1 cellular context compared by ENCODE assay signal in the genomic region with DNA sequence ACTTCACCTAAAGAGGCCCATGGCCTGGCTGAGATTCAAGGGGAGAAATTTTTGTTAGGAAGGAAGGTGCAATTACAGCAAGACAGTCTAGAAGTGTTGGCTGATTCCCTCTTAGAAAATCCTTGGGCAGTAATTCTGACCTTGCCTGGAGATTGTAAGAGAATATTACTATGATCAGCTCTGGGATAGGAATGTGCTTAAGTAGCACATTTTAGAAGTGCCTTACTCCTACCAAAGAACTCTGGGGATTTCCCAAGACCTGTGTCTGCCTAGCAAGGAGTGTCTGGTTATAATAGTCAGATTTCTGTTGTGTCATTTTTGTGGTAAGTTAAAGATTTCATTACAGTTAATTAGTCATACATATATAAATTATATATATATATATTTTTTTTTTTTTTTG.
TF ChIP-seq lines count a peak whose summit lies in the region.

No MANE protein-coding gene starts in this region.

TF ChIP-seq in GM12878, 131 proteins besides CTCF, POLR2A, EP300 and RAD21:
- TF ChIP-seq, protein P1, sequence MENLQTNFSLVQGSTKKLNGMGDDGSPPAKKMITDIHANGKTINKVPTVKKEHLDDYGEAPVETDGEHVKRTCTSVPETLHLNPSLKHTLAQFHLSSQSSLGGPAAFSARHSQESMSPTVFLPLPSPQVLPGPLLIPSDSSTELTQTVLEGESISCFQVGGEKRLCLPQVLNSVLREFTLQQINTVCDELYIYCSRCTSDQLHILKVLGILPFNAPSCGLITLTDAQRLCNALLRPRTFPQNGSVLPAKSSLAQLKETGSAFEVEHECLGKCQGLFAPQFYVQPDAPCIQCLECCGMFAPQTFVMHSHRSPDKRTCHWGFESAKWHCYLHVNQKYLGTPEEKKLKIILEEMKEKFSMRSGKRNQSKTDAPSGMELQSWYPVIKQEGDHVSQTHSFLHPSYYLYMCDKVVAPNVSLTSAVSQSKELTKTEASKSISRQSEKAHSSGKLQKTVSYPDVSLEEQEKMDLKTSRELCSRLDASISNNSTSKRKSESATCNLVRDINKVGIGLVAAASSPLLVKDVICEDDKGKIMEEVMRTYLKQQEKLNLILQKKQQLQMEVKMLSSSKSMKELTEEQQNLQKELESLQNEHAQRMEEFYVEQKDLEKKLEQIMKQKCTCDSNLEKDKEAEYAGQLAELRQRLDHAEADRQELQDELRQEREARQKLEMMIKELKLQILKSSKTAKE (IDR thresholded peaks at IDR 0.05; ENCODE audit: low read depth, poor library complexity, severe bottlenecking) = no peak
- TF ChIP-seq, protein P2, sequence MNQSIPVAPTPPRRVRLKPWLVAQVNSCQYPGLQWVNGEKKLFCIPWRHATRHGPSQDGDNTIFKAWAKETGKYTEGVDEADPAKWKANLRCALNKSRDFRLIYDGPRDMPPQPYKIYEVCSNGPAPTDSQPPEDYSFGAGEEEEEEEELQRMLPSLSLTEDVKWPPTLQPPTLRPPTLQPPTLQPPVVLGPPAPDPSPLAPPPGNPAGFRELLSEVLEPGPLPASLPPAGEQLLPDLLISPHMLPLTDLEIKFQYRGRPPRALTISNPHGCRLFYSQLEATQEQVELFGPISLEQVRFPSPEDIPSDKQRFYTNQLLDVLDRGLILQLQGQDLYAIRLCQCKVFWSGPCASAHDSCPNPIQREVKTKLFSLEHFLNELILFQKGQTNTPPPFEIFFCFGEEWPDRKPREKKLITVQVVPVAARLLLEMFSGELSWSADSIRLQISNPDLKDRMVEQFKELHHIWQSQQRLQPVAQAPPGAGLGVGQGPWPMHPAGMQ (IDR thresholded peaks at IDR 0.05; ENCODE audit: borderline replicate concordance) = no peak
- TF ChIP-seq LARP7 (IDR thresholded peaks at IDR 0.05) (no peak), MXI1 (IDR thresholded peaks at IDR 0.05; ENCODE audit: low read depth, low read length) (no peak), ZNF207 (IDR thresholded peaks at IDR 0.05; ENCODE audit: borderline replicate concordance) (no peak), NFIC (IDR thresholded peaks at IDR 0.05; ENCODE audit: low read depth, low read length) (no peak), SMAD1 (IDR thresholded peaks at IDR 0.05; ENCODE audit: low read depth, partially characterized antibody) (no peak), STAT1 (conservative IDR thresholded peaks at IDR 0.05) (no peak), ZBED1 (IDR thresholded peaks at IDR 0.05; ENCODE audit: borderline replicate concordance) (no peak), MYC (IDR thresholded peaks at IDR 0.05; ENCODE audit: insufficient read depth, insufficient read length, insufficient replicate concordance, low read length, severe bottlenecking) (no peak), CHD2 (IDR thresholded peaks at IDR 0.05; ENCODE audit: borderline replicate concordance, low read depth, low read length) (no peak), RB1 (IDR thresholded peaks at IDR 0.05; ENCODE audit: borderline replicate concordance) (no peak), CBX3 (IDR thresholded peaks at IDR 0.05; ENCODE audit: borderline replicate concordance, low read depth) (no peak), JUNB (IDR thresholded peaks at IDR 0.05) (no peak), NR2F1 (conservative IDR thresholded peaks at IDR 0.05) (no peak), IRF4 (IDR thresholded peaks at IDR 0.05; ENCODE audit: low read depth, low read length) (no peak), ZNF24 (IDR thresholded peaks at IDR 0.05) (no peak)
- TF ChIP-seq, protein P3, sequence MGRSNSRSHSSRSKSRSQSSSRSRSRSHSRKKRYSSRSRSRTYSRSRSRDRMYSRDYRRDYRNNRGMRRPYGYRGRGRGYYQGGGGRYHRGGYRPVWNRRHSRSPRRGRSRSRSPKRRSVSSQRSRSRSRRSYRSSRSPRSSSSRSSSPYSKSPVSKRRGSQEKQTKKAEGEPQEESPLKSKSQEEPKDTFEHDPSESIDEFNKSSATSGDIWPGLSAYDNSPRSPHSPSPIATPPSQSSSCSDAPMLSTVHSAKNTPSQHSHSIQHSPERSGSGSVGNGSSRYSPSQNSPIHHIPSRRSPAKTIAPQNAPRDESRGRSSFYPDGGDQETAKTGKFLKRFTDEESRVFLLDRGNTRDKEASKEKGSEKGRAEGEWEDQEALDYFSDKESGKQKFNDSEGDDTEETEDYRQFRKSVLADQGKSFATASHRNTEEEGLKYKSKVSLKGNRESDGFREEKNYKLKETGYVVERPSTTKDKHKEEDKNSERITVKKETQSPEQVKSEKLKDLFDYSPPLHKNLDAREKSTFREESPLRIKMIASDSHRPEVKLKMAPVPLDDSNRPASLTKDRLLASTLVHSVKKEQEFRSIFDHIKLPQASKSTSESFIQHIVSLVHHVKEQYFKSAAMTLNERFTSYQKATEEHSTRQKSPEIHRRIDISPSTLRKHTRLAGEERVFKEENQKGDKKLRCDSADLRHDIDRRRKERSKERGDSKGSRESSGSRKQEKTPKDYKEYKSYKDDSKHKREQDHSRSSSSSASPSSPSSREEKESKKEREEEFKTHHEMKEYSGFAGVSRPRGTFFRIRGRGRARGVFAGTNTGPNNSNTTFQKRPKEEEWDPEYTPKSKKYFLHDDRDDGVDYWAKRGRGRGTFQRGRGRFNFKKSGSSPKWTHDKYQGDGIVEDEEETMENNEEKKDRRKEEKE (IDR thresholded peaks at IDR 0.05) = no peak
- TF ChIP-seq, protein P4, sequence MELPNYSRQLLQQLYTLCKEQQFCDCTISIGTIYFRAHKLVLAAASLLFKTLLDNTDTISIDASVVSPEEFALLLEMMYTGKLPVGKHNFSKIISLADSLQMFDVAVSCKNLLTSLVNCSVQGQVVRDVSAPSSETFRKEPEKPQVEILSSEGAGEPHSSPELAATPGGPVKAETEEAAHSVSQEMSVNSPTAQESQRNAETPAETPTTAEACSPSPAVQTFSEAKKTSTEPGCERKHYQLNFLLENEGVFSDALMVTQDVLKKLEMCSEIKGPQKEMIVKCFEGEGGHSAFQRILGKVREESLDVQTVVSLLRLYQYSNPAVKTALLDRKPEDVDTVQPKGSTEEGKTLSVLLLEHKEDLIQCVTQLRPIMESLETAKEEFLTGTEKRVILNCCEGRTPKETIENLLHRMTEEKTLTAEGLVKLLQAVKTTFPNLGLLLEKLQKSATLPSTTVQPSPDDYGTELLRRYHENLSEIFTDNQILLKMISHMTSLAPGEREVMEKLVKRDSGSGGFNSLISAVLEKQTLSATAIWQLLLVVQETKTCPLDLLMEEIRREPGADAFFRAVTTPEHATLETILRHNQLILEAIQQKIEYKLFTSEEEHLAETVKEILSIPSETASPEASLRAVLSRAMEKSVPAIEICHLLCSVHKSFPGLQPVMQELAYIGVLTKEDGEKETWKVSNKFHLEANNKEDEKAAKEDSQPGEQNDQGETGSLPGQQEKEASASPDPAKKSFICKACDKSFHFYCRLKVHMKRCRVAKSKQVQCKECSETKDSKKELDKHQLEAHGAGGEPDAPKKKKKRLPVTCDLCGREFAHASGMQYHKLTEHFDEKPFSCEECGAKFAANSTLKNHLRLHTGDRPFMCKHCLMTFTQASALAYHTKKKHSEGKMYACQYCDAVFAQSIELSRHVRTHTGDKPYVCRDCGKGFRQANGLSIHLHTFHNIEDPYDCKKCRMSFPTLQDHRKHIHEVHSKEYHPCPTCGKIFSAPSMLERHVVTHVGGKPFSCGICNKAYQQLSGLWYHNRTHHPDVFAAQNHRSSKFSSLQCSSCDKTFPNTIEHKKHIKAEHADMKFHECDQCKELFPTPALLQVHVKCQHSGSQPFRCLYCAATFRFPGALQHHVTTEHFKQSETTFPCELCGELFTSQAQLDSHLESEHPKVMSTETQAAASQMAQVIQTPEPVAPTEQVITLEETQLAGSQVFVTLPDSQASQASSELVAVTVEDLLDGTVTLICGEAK (IDR thresholded peaks at IDR 0.05; ENCODE audit: borderline replicate concordance) = no peak
